In genomic region chr11:128594246-128594645, GRCh38 we compare ENCODE assay signal across 26 cellular contexts.
"Had no signal": no experiment of that assay in that cellular context is flagged by ENCODE, and none has a peak within 500 bp of the region (broad histone marks: within the 10 kb centered on the region; RNA-seq: fewer than 3 reads in every experiment).

No MANE protein-coding gene starts in this region.

- H3K27ac Mint-ChIP-seq: progenitor cell of endocrine pancreas; stimulated activated naive B cell treated with anti-CD40 and anti-IgM and Interleukin-4, amounts not matched to agents 10 μg/mL and 1 μg/mL and 100 μg/mL, for 72 hours had no signal

- H3K9me3 Mint-ChIP-seq: immature natural killer cell; natural killer cell treated with Interleukin-12 subunit alpha and Interleukin-12 subunit beta and Interleukin-15 and Interleukin-18, amount 100 ng/mL, for 72 hours had no signal

- H3K4me1 ChIP-seq: right lobe of liver, stomach, testis, thyroid gland, transverse colon had no signal

- H3K9me3 ChIP-seq: left lung, mucosa of descending colon, ovary, right atrium auricular region, right lobe of liver, stomach, testis, thyroid gland, transverse colon, upper lobe of left lung had no signal

- H3K36me3 Mint-ChIP-seq: natural killer cell treated with Interleukin-12 subunit alpha and Interleukin-12 subunit beta and Interleukin-15 and Interleukin-18, amount 100 ng/mL, for 72 hours; stimulated activated naive B cell treated with anti-CD40 and anti-IgM and Interleukin-4, amounts not matched to agents 10 μg/mL and 1 μg/mL and 100 μg/mL, for 72 hours had no signal

- H3K27ac ChIP-seq: left lung, ovary, right atrium auricular region, right lobe of liver, stomach, testis, thyroid gland, transverse colon, upper lobe of left lung had no signal

- H3K4me3 ChIP-seq: left lung, lung, mucosa of descending colon, ovary, right atrium auricular region, right lobe of liver, stomach, testis, thyroid gland, transverse colon, upper lobe of left lung had no signal

- H3K36me3 ChIP-seq: left lung, ovary, right atrium auricular region, right lobe of liver, stomach, thyroid gland, transverse colon, upper lobe of left lung had no signal

- FAIRE-seq: islet of Langerhans, kidney had no signal

- H3K27me3 ChIP-seq: left lung, ovary, right atrium auricular region, right lobe of liver, testis, thyroid gland, transverse colon, upper lobe of left lung had no signal

- H3K4me1 Mint-ChIP-seq: immature natural killer cell had no signal

- H3K4me3 Mint-ChIP-seq: immature natural killer cell; naive thymus-derived CD4-positive, alpha-beta T cell; natural killer cell treated with Interleukin-12 subunit alpha and Interleukin-12 subunit beta and Interleukin-15 and Interleukin-18, amount 100 ng/mL, for 72 hours had no signal

- H3K27me3 Mint-ChIP-seq: stimulated activated naive B cell treated with anti-CD40 and anti-IgM and Interleukin-4, amounts not matched to agents 10 μg/mL and 1 μg/mL and 100 μg/mL, for 72 hours had no signal

- ATAC-seq: left colon; left lung; mucosa of descending colon; naive thymus-derived CD4-positive, alpha-beta T cell; natural killer cell treated with Interleukin-12 subunit alpha and Interleukin-12 subunit beta and Interleukin-15 and Interleukin-18, amount 100 ng/mL, for 72 hours; right lobe of liver; stimulated activated naive B cell treated with anti-CD40 and anti-IgM and Interleukin-4, amounts not matched to agents 10 μg/mL and 1 μg/mL and 100 μg/mL, for 72 hours; stimulated activated naive CD8-positive, alpha-beta T cell treated with anti-CD3 and anti-CD28 coated beads, Interleukin-15, Interleukin-2, amounts not matched to agents 100 U/mL and 50 U/mL, for 24 hours had no signal

- DNase-seq: hypothalamus; immature natural killer cell; kidney; left colon; left lung; midbrain; mucosa of descending colon; naive thymus-derived CD4-positive, alpha-beta T cell; ovary; right lobe of liver; stimulated activated CD4-positive, alpha-beta T cell treated with anti-CD3 and anti-CD28 coated beads, Interleukin-12 subunit alpha, Interleukin-12 subunit beta, amount 100 ng/mL, for 4 hours; stimulated activated CD4-positive, alpha-beta T cell treated with anti-CD3 and anti-CD28 coated beads, Interleukin-15, amount 100 ng/mL, for 24 hours; stimulated activated CD4-positive, alpha-beta T cell treated with anti-CD3 and anti-CD28 coated beads, Interleukin-2, amount 100 ng/mL, for 24 hours; stimulated activated CD4-positive, alpha-beta T cell treated with anti-CD3 and anti-CD28 coated beads, Interleukin-4, amount 100 ng/mL, for 1 hour; stimulated activated naive B cell treated with anti-CD40 and anti-IgM and Interleukin-4, amounts not matched to agents 10 μg/mL and 1 μg/mL and 100 μg/mL, for 72 hours; stimulated activated naive CD8-positive, alpha-beta T cell treated with anti-CD3 and anti-CD28 coated beads, Interleukin-15, Interleukin-2, amounts not matched to agents 100 U/mL and 50 U/mL, for 24 hours; stomach; testis; thyroid gland; transverse colon; upper lobe of left lung had no signal
